ENCODE assay signal across 8 cellular contexts in genomic region chr15:76139368-76140068, GRCh38.
A peak's percentile ranks its signal among the peaks of the same experiment; 100 is the strongest.
DNase-seq lines count a peak whose midpoint lies in the region; ATAC-seq and TF ChIP-seq lines count a peak whose summit lies in the region.

No MANE protein-coding gene starts in this region.

- intact Hi-C loops in Calu3 (cut with micrococcal nuclease; ENCODE audit: unreplicated experiment), result loop anchor here (1.0 to 5.0 kb wide), 4 partner anchors 82 to 412 kb away; no protein-coding TSS in a partner anchor

- no peak for ATAC-seq in HG03521 (IDR thresholded peaks at IDR 0.05; ENCODE audit: unreplicated experiment)

- H3K4me3 ChIP-seq in H7 (ENCODE audit: insufficient read depth, low read depth, low read length), result no peak overlapping the region; the same call in 1 of the 2 replicates

- BruUV-seq in Calu3 (replicated peaks; lab: Mats Ljungman, UMichigan), result no TSS peak

- peaks cover 2% of the 10 kb centered on the region; the same call in 1 of the 2 replicates for H3K27me3 ChIP-seq in H7 (ENCODE audit: control insufficient read depth, insufficient read depth, low read length)

- peak; percentile 96 for TF ChIP-seq CTCF in Calu3 (IDR thresholded peaks at IDR 0.05; ENCODE audit: unreplicated experiment)

- DNase-seq in Calu3 (peak; percentile 82), H7 (peak; percentile 91), NCI-H2107 (lab: John Stamatoyannopoulos, UW) (peak; percentile 21), kidney glomerular epithelial cell (lab: John Stamatoyannopoulos, UW) (peak; percentile 53)
- DNase-seq in activated CD4-positive, CD25-positive, alpha-beta regulatory T cell (lab: John Stamatoyannopoulos, UW), result peak; percentile 11 to 73 (median 40)
- peak; percentile 43 for DNase-seq in central memory CD4-positive, alpha-beta T cell
- DNase-seq in stimulated activated CD4-positive, alpha-beta T cell treated with anti-CD3 and anti-CD28 coated beads, Interleukin-2, amount 100 ng/mL, for 48 hours, result peak; percentile 80 to 88

- H3K9me3 Mint-ChIP-seq in Calu3 (ENCODE audit: low read depth, unreplicated experiment), result no peaks in the 10 kb centered on the region

- H3K36me3 ChIP-seq in H7 (replicated peaks; ENCODE audit: control insufficient read depth, insufficient read depth, low read length), result no peaks in the 10 kb centered on the region

- no peaks in the 10 kb centered on the region for H3K4me1 Mint-ChIP-seq in Calu3 (ENCODE audit: low read depth, unreplicated experiment)

- H3K27ac Mint-ChIP-seq in Calu3 (ENCODE audit: unreplicated experiment), result no peak overlapping the region

- H3K36me3 Mint-ChIP-seq in Calu3 (ENCODE audit: insufficient read depth, unreplicated experiment), result no peaks in the 10 kb centered on the region

- CTCF ChIA-PET in Calu3 (lab: Charles Lee), result interaction anchor here (0.5 to 2.9 kb wide), 19 partner anchors 8 to 772 kb away, joined by 3 to 72 read pairs (median 4); partner anchors contain the start of gene TMEM266

- no peak overlapping the region for H3K4me3 Mint-ChIP-seq in Calu3 (ENCODE audit: low read depth, unreplicated experiment)

- H3K27me3 Mint-ChIP-seq in Calu3 (ENCODE audit: unreplicated experiment), result peaks cover 79% of the 10 kb centered on the region

Comparison
In these comparisons a context has a peak if more than half of its experiments do, and no peak if none do; other contexts are left out.
1. DNase-seq: peak in every context shown above with its lines; median percentile 91 in H7; 84 in stimulated activated CD4-positive, alpha-beta T cell treated with anti-CD3 and anti-CD28 coated beads, Interleukin-2, amount 100 ng/mL, for 48 hours; 82 in Calu3; 53 in kidney glomerular epithelial cell; 43 in central memory CD4-positive, alpha-beta T cell; 40 in activated CD4-positive, CD25-positive, alpha-beta regulatory T cell; 21 in NCI-H2107.